Comparison of ENCODE assay signal across 1 cellular context in the genomic region with DNA sequence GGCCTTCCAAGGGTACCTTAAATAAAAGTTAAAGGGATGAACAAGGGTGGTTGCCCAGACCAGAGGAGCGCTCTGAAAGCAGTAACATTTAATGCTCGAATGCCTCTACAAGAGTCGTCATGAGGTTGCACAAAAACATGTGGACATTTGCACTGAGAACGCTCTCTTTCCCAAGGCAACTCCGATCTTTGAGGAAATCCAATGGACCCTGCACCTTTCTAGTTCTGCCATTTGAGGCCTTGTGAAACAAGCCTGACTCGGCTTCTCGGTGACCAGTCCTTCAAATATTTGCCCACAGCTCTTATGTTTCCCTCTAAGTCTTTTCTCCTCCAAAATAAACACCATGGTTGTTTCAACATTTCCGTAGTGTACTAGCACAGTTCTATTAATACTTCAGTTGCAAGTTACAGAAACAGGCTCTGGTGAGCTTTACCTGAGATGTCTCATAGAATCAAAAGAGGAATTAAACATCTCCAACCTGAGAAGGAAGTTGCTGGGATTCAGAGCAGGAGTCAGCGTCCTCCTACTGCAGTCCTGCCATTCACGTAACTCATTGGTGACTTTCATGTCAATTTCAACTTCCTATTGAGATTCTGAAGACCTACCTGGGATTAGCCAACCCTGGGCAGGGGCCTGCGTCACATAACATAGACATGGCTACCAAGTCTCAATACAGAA.
TF ChIP-seq lines count a peak whose summit lies in the region.

No MANE protein-coding gene starts in this region.

TF ChIP-seq in HepG2, 621 proteins besides CTCF, POLR2A, EP300 and RAD21 (continued from another document and continues in another):
- TF ChIP-seq, protein P1, sequence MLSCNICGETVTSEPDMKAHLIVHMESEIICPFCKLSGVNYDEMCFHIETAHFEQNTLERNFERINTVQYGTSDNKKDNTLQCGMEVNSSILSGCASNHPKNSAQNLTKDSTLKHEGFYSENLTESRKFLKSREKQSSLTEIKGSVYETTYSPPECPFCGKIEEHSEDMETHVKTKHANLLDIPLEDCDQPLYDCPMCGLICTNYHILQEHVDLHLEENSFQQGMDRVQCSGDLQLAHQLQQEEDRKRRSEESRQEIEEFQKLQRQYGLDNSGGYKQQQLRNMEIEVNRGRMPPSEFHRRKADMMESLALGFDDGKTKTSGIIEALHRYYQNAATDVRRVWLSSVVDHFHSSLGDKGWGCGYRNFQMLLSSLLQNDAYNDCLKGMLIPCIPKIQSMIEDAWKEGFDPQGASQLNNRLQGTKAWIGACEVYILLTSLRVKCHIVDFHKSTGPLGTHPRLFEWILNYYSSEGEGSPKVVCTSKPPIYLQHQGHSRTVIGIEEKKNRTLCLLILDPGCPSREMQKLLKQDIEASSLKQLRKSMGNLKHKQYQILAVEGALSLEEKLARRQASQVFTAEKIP (CRISPR knock-in tag; IDR thresholded peaks at IDR 0.05; ENCODE audit: borderline replicate concordance), result no peak
- TF ChIP-seq SNAPC2 (CRISPR knock-in tag; IDR thresholded peaks at IDR 0.05) (peak; percentile 53; the same call in 1 of the 2 replicates), KDM5B (CRISPR knock-in tag; IDR thresholded peaks at IDR 0.05; ENCODE audit: borderline replicate concordance) (no peak), ZNF781 (CRISPR knock-in tag; IDR thresholded peaks at IDR 0.05; ENCODE audit: borderline replicate concordance, not compliant biosample characterization) (no peak), ZBTB7B (CRISPR knock-in tag; IDR thresholded peaks at IDR 0.05) (no peak; the same call in 1 of the 2 replicates), TCF7L2 (IDR thresholded peaks at IDR 0.05; ENCODE audit: low read depth, low read length) (no peak), IKZF1 (IDR thresholded peaks at IDR 0.05) (no peak), GLI4 (CRISPR knock-in tag; IDR thresholded peaks at IDR 0.05; ENCODE audit: borderline replicate concordance) (no peak), ZFP36L1 (CRISPR knock-in tag; IDR thresholded peaks at IDR 0.05) (no peak), SAP130 (CRISPR knock-in tag; IDR thresholded peaks at IDR 0.05; ENCODE audit: low read depth) (peak; percentile 77), ZNF354B (CRISPR knock-in tag; IDR thresholded peaks at IDR 0.05) (no peak), ARNT2 (CRISPR knock-in tag; IDR thresholded peaks at IDR 0.05; ENCODE audit: low read depth) (no peak), ZNF552 (CRISPR knock-in tag; IDR thresholded peaks at IDR 0.05; ENCODE audit: borderline replicate concordance) (no peak), NFYB (CRISPR knock-in tag; IDR thresholded peaks at IDR 0.05) (no peak), TAF1 (CRISPR knock-in tag; IDR thresholded peaks at IDR 0.05) (peak; percentile 24; the same call in 1 of the 2 replicates), ZNF546 (CRISPR knock-in tag; conservative IDR thresholded peaks at IDR 0.05) (no peak), ZNF557 (CRISPR knock-in tag; IDR thresholded peaks at IDR 0.05) (no peak), SP2 (CRISPR knock-in tag; IDR thresholded peaks at IDR 0.05) (no peak), ZNF629 (CRISPR knock-in tag; conservative IDR thresholded peaks at IDR 0.05) (no peak)
- TF ChIP-seq, protein P2, sequence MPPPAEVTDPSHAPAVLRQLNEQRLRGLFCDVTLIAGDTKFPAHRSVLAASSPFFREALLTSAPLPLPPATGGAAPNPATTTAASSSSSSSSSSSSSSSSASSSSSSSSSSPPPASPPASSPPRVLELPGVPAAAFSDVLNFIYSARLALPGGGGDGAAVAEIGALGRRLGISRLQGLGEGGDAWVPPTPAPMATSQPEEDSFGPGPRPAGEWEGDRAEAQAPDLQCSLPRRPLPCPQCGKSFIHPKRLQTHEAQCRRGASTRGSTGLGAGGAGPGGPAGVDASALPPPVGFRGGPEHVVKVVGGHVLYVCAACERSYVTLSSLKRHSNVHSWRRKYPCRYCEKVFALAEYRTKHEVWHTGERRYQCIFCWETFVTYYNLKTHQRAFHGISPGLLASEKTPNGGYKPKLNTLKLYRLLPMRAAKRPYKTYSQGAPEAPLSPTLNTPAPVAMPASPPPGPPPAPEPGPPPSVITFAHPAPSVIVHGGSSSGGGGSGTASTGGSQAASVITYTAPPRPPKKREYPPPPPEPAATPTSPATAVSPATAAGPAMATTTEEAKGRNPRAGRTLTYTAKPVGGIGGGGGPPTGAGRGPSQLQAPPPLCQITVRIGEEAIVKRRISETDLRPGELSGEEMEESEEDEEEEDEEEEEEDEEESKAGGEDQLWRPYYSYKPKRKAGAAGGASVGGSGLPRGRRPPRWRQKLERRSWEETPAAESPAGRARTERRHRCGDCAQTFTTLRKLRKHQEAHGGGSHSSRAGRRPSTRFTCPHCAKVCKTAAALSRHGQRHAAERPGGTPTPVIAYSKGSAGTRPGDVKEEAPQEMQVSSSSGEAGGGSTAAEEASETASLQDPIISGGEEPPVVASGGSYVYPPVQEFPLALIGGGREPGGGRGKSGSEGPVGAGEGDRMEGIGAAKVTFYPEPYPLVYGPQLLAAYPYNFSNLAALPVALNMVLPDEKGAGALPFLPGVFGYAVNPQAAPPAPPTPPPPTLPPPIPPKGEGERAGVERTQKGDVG (CRISPR knock-in tag; IDR thresholded peaks at IDR 0.05; ENCODE audit: borderline replicate concordance), result no peak
- TF ChIP-seq, protein P3, sequence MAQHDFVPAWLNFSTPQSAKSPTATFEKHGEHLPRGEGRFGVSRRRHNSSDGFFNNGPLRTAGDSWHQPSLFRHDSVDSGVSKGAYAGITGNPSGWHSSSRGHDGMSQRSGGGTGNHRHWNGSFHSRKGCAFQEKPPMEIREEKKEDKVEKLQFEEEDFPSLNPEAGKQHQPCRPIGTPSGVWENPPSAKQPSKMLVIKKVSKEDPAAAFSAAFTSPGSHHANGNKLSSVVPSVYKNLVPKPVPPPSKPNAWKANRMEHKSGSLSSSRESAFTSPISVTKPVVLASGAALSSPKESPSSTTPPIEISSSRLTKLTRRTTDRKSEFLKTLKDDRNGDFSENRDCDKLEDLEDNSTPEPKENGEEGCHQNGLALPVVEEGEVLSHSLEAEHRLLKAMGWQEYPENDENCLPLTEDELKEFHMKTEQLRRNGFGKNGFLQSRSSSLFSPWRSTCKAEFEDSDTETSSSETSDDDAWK (CRISPR knock-in tag; IDR thresholded peaks at IDR 0.05), result no peak
- TF ChIP-seq, protein P4, sequence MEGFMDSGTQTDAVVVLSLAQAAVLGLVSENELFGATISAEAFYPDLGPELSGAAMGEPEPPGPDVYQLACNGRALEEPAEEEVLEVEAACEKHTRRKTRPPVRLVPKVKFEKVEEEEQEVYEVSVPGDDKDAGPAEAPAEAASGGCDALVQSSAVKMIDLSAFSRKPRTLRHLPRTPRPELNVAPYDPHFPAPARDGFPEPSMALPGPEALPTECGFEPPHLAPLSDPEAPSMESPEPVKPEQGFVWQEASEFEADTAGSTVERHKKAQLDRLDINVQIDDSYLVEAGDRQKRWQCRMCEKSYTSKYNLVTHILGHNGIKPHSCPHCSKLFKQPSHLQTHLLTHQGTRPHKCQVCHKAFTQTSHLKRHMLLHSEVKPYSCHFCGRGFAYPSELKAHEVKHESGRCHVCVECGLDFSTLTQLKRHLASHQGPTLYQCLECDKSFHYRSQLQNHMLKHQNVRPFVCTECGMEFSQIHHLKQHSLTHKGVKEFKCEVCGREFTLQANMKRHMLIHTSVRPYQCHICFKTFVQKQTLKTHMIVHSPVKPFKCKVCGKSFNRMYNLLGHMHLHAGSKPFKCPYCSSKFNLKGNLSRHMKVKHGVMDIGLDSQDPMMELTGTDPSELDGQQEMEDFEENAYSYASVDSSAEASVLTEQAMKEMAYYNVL (CRISPR knock-in tag; IDR thresholded peaks at IDR 0.05; ENCODE audit: borderline replicate concordance), result peak; percentile 84
- TF ChIP-seq, protein P5, sequence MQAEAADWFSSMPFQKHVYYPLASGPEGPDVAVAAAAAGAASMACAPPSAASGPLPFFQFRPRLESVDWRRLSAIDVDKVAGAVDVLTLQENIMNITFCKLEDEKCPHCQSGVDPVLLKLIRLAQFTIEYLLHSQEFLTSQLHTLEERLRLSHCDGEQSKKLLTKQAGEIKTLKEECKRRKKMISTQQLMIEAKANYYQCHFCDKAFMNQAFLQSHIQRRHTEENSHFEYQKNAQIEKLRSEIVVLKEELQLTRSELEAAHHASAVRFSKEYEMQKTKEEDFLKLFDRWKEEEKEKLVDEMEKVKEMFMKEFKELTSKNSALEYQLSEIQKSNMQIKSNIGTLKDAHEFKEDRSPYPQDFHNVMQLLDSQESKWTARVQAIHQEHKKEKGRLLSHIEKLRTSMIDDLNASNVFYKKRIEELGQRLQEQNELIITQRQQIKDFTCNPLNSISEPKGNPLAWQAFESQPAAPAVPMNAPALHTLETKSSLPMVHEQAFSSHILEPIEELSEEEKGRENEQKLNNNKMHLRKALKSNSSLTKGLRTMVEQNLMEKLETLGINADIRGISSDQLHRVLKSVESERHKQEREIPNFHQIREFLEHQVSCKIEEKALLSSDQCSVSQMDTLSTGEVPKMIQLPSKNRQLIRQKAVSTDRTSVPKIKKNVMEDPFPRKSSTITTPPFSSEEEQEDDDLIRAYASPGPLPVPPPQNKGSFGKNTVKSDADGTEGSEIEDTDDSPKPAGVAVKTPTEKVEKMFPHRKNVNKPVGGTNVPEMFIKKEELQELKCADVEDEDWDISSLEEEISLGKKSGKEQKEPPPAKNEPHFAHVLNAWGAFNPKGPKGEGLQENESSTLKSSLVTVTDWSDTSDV (CRISPR knock-in tag; IDR thresholded peaks at IDR 0.05), result no peak
- TF ChIP-seq, protein P6, sequence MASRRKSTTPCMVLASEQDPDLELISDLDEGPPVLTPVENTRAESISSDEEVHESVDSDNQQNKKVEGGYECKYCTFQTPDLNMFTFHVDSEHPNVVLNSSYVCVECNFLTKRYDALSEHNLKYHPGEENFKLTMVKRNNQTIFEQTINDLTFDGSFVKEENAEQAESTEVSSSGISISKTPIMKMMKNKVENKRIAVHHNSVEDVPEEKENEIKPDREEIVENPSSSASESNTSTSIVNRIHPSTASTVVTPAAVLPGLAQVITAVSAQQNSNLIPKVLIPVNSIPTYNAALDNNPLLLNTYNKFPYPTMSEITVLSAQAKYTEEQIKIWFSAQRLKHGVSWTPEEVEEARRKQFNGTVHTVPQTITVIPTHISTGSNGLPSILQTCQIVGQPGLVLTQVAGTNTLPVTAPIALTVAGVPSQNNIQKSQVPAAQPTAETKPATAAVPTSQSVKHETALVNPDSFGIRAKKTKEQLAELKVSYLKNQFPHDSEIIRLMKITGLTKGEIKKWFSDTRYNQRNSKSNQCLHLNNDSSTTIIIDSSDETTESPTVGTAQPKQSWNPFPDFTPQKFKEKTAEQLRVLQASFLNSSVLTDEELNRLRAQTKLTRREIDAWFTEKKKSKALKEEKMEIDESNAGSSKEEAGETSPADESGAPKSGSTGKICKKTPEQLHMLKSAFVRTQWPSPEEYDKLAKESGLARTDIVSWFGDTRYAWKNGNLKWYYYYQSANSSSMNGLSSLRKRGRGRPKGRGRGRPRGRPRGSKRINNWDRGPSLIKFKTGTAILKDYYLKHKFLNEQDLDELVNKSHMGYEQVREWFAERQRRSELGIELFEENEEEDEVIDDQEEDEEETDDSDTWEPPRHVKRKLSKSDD (CRISPR knock-in tag; IDR thresholded peaks at IDR 0.05; ENCODE audit: low read depth), result no peak
- TF ChIP-seq, protein P7, sequence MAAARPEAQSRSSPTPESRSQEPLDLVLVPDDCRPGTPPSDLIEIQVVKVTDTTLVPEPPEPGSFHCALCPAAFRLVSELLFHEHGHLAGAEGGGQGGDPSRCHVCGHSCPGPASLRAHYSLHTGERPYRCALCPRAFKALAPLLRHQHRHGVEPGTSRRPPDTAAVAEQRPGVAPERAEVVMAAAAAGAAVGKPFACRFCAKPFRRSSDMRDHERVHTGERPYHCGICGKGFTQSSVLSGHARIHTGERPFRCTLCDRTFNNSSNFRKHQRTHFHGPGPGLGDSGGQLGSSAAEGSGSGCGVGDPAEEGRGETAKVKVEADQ (CRISPR knock-in tag; IDR thresholded peaks at IDR 0.05; ENCODE audit: borderline replicate concordance), result no peak
- TF ChIP-seq, protein P8, sequence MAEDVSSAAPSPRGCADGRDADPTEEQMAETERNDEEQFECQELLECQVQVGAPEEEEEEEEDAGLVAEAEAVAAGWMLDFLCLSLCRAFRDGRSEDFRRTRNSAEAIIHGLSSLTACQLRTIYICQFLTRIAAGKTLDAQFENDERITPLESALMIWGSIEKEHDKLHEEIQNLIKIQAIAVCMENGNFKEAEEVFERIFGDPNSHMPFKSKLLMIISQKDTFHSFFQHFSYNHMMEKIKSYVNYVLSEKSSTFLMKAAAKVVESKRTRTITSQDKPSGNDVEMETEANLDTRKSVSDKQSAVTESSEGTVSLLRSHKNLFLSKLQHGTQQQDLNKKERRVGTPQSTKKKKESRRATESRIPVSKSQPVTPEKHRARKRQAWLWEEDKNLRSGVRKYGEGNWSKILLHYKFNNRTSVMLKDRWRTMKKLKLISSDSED (CRISPR knock-in tag; IDR thresholded peaks at IDR 0.05), result no peak
- TF ChIP-seq, protein P9, sequence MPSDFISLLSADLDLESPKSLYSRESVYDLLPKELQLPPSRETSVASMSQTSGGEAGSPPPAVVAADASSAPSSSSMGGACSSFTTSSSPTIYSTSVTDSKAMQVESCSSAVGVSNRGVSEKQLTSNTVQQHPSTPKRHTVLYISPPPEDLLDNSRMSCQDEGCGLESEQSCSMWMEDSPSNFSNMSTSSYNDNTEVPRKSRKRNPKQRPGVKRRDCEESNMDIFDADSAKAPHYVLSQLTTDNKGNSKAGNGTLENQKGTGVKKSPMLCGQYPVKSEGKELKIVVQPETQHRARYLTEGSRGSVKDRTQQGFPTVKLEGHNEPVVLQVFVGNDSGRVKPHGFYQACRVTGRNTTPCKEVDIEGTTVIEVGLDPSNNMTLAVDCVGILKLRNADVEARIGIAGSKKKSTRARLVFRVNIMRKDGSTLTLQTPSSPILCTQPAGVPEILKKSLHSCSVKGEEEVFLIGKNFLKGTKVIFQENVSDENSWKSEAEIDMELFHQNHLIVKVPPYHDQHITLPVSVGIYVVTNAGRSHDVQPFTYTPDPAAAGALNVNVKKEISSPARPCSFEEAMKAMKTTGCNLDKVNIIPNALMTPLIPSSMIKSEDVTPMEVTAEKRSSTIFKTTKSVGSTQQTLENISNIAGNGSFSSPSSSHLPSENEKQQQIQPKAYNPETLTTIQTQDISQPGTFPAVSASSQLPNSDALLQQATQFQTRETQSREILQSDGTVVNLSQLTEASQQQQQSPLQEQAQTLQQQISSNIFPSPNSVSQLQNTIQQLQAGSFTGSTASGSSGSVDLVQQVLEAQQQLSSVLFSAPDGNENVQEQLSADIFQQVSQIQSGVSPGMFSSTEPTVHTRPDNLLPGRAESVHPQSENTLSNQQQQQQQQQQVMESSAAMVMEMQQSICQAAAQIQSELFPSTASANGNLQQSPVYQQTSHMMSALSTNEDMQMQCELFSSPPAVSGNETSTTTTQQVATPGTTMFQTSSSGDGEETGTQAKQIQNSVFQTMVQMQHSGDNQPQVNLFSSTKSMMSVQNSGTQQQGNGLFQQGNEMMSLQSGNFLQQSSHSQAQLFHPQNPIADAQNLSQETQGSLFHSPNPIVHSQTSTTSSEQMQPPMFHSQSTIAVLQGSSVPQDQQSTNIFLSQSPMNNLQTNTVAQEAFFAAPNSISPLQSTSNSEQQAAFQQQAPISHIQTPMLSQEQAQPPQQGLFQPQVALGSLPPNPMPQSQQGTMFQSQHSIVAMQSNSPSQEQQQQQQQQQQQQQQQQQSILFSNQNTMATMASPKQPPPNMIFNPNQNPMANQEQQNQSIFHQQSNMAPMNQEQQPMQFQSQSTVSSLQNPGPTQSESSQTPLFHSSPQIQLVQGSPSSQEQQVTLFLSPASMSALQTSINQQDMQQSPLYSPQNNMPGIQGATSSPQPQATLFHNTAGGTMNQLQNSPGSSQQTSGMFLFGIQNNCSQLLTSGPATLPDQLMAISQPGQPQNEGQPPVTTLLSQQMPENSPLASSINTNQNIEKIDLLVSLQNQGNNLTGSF (CRISPR knock-in tag; IDR thresholded peaks at IDR 0.05), result no peak
